ENCODE assay signal across 8 cellular contexts in the genomic region with DNA sequence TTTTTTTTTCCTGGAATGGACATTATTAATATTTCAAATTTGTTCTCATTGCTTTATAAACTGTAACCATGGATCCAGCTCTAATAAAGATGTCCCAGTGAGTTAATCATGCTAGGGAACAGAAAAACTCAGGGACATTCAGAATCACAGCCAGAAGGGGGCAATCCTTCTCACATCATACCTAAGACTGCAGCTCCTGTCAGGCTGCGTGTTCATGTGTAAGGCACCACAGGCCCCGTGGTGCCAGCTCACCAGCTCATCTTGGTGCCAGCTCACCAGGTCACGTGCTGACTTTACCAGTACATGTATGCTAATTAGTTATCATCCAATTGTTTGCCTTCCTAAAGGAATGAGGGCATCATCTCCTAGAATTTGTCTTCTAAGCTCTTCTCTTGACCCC.
DNase-seq lines count a peak whose midpoint lies in the region; ATAC-seq and TF ChIP-seq lines count a peak whose summit lies in the region.

No MANE protein-coding gene starts in this region.

- POLR2A ChIA-PET in HCT116 (lab: Charles Lee) = interaction anchor here (1.6 kb wide), 1 partner anchor 162 kb away, joined by 3 read pairs; no protein-coding TSS in a partner anchor

- no TSS peak for BruUV-seq in HCT116 (replicated peaks; lab: Mats Ljungman, UMichigan)

- H3K9ac ChIP-seq in HCT116 (ENCODE audit: low read length) (no peak overlapping the region), colonic mucosa (ENCODE audit: low read depth in 2 of 2, low read length in 2 of 2) (no peak overlapping the region)

- CTCF ChIA-PET in HCT116 (lab: Charles Lee) = interaction anchor here (0.7 to 2.4 kb wide), 19 partner anchors 9 to 538 kb away, joined by 3 to 35 read pairs (median 5); a partner anchor contains a TSS

- RAD21 ChIA-PET in HCT116 (lab: Charles Lee; ENCODE audit: low non-redundant PET in 1 of 2, low total read pairs in 2 of 2, uncharacterized antibody in 2 of 2, unreplicated experiment in 2 of 2) = interaction anchor here (0.7 to 1.5 kb wide), 4 partner anchors 159 to 222 kb away, joined by 3 to 10 read pairs (median 5); no protein-coding TSS in a partner anchor

- peak overlapping the region; percentile 17 for H2AFZ ChIP-seq in HCT116 (ENCODE audit: low read depth, low read length, poor library complexity, severe bottlenecking)

- no peaks in the 10 kb centered on the region for H4K20me1 ChIP-seq in HCT116 (ENCODE audit: insufficient read depth)

- H3K27me3 ChIP-seq in HCT116 (ENCODE audit: insufficient read depth, low read length) (peaks cover 3% of the 10 kb centered on the region; the same call in 1 of the 2 replicates), colonic mucosa (no peaks in the 10 kb centered on the region), esophagus squamous epithelium (no peaks in the 10 kb centered on the region)

- TF ChIP-seq CTCF in HCT116 (IDR thresholded peaks at IDR 0.05 in 2 of 3, conservative IDR thresholded peaks at IDR 0.05 in 1 of 3; ENCODE audit: borderline replicate concordance in 1 of 3, insufficient read depth in 1 of 3, low read depth in 2 of 3, low read length in 2 of 3) (peak; percentile 52 to 64 (median 58); a peak in 5 of 6 replicates), colonic mucosa (IDR thresholded peaks at IDR 0.05) (peak; percentile 26), esophagus squamous epithelium (IDR thresholded peaks at IDR 0.05) (peak in 3 of 6 experiments; percentile 7 to 57 (median 30))

- H3K9me2 ChIP-seq in HCT116 (ENCODE audit: insufficient read depth) = no peaks in the 10 kb centered on the region

- H3K36me3 ChIP-seq in HCT116 (ENCODE audit: control insufficient read depth in 1 of 2, insufficient read depth in 2 of 2, low read length in 2 of 2) = no peaks in the 10 kb centered on the region
- no peaks in the 10 kb centered on the region for H3K36me3 ChIP-seq in colonic mucosa
- H3K36me3 ChIP-seq in esophagus squamous epithelium = no peaks in the 10 kb centered on the region

- TF ChIP-seq POLR2A in HCT116 (IDR thresholded peaks at IDR 0.05; ENCODE audit: borderline replicate concordance, extremely low read depth, insufficient read depth, insufficient read length) (no peak), esophagus squamous epithelium (IDR thresholded peaks at IDR 0.05) (no peak)

- peak; percentile 38 for DNase-seq in DMS153 treated with DMSO at 0.1 percent for 48 hours (lab: John Stamatoyannopoulos, UW; ENCODE audit: unreplicated experiment)
- peak; percentile 72 for DNase-seq in HCT116 (ENCODE audit: low read depth, low spot score)
- DNase-seq in NCI-H748 (lab: John Stamatoyannopoulos, UW; ENCODE audit: unreplicated experiment) = peak; percentile 86
- DNase-seq in colonic mucosa = peak; percentile 62
- peak; percentile 72 for DNase-seq in myocyte (ENCODE audit: low read depth)
- no peak for DNase-seq in esophagus squamous epithelium (lab: John Stamatoyannopoulos, UW)

- H3K4me1 ChIP-seq in HCT116 (ENCODE audit: control insufficient read depth in 1 of 2, insufficient read depth in 2 of 2, low read length in 2 of 2) (no peaks in the 10 kb centered on the region), colonic mucosa (peaks cover 4% of the 10 kb centered on the region), esophagus squamous epithelium (no peaks in the 10 kb centered on the region)

- peak; percentile 99 for ATAC-seq in HCT116
- no peak for ATAC-seq in HG03571 (IDR thresholded peaks at IDR 0.05; ENCODE audit: unreplicated experiment)
- ATAC-seq in GM21423 (IDR thresholded peaks at IDR 0.05; ENCODE audit: unreplicated experiment) = no peak

- WGBS in esophagus squamous epithelium, 2 donors = 13 to 34% methylated on average over 2 to 3 of the region's 3 CpGs

- H3K27ac ChIP-seq in HCT116 (ENCODE audit: low read depth, low read length) = no peak overlapping the region
- H3K27ac ChIP-seq in colonic mucosa = no peak overlapping the region
- H3K27ac ChIP-seq in esophagus squamous epithelium = no peak overlapping the region

- peak; percentile 69 for TF ChIP-seq RAD21 in HCT116 (IDR thresholded peaks at IDR 0.05; ENCODE audit: low read depth)

- H3K4me3 ChIP-seq in HCT116 (replicated peaks in 1 of 2; ENCODE audit: low read depth in 1 of 2, low read length in 2 of 2) (no peak overlapping the region), colonic mucosa (no peak overlapping the region), esophagus squamous epithelium (no peak overlapping the region)

- no peaks in the 10 kb centered on the region for H3K9me3 ChIP-seq in HCT116 (ENCODE audit: control insufficient read depth in 1 of 2, insufficient read depth in 1 of 2, low read depth in 1 of 2, low read length in 2 of 2)
- no peaks in the 10 kb centered on the region for H3K9me3 ChIP-seq in colonic mucosa
- no peaks in the 10 kb centered on the region for H3K9me3 ChIP-seq in esophagus squamous epithelium

- H3K79me2 ChIP-seq in HCT116 (ENCODE audit: insufficient read depth, low read length) = no peaks in the 10 kb centered on the region

- peak overlapping the region; percentile 3; the same call in 1 of the 2 replicates for H3K4me2 ChIP-seq in HCT116 (ENCODE audit: low read length)

- intact Hi-C loops in HCT116 (cut with micrococcal nuclease) (loop anchor here (1.0 to 5.0 kb wide), 3 partner anchors 77 to 163 kb away; a partner anchor contains a TSS), colonic mucosa (cut with DNase I) (loop anchor here (10.0 kb wide), 1 partner anchor 166 kb away; no protein-coding TSS in a partner anchor), esophagus squamous epithelium (cut with DNase I) (no loop called here)

TF ChIP-seq in HCT116, 20 proteins besides CTCF, POLR2A, EP300 and RAD21:
- TF ChIP-seq YY1 (IDR thresholded peaks at IDR 0.05; ENCODE audit: extremely low read depth, insufficient replicate concordance, low read depth, low read length) (no peak), CBX3 (IDR thresholded peaks at IDR 0.05; ENCODE audit: low read depth) (peak; percentile 64; the same call in 1 of the 2 replicates), SP1 (IDR thresholded peaks at IDR 0.05; ENCODE audit: low read depth) (no peak), ZFX (IDR thresholded peaks at IDR 0.05) (no peak), TCF7L2 (IDR thresholded peaks at IDR 0.05; ENCODE audit: borderline replicate concordance, extremely low read depth, insufficient read depth, insufficient read length) (no peak)
- TF ChIP-seq, protein P1, sequence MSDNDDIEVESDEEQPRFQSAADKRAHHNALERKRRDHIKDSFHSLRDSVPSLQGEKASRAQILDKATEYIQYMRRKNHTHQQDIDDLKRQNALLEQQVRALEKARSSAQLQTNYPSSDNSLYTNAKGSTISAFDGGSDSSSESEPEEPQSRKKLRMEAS (IDR thresholded peaks at IDR 0.05) = peak; percentile 80
